Comparison of ENCODE assay signal across 8 cellular contexts in the genomic region with DNA sequence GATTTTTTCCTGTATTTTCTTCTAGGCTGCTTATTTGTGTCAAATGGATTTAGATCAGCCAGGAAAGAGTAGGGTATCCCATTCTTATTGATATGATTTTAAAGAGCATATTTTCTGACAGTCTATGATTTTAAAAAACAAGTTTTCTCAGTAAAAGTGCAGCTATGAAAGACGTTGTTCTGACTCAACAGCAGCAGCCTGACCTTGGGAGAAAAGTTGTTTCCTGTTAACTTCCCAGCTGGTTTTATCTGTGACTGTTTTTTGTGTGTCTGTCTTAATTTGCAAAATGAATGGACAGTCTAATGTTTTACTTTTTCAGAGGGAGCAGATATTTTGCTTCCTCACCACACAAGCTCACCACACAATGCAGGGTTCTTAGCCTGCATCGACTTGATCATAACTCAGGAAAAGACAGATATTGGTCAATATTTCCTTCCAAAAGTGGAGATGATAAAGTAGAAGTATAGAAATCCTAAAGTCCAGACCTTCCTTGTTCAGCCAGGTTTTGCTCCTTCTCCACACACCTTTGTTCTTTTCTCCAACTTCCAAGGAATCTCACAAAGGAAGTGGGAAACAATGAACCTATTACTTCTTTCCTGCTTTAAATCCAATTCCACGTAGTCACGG. TPM values are rescaled to one million over a fixed set of nuclear protein-coding genes. Genes with fewer than 3 reads are reported as not detected.
DNase-seq lines count a peak whose midpoint lies in the region; ATAC-seq and TF ChIP-seq lines count a peak whose summit lies in the region.

No MANE protein-coding gene starts in this region.

- H3K27me3 Mint-ChIP-seq in activated naive CD4-positive, alpha-beta T cell treated with anti-CD3 and anti-CD28 coated beads, Interleukin-2, amount 50 U/mL, for 24 hours, result no peaks in the 10 kb centered on the region
- peaks cover 0 to 2% (median 2%) of the 10 kb centered on the region in 3 donors for H3K27me3 Mint-ChIP-seq in immature natural killer cell (ENCODE audit: low read depth in 3 of 3)

- 2 to 7% (median 5%) methylated on average over 4 of the region's 4 CpGs for WGBS in stomach, 5 donors

- H3K4me1 Mint-ChIP-seq in activated naive CD4-positive, alpha-beta T cell treated with anti-CD3 and anti-CD28 coated beads, Interleukin-2, amount 50 U/mL, for 24 hours, result peaks cover 19% of the 10 kb centered on the region
- H3K4me1 Mint-ChIP-seq in immature natural killer cell, result peaks cover 22 to 29% of the 10 kb centered on the region in 2 donors

- TF ChIP-seq POLR2A in stomach (IDR thresholded peaks at IDR 0.05), result no peak

- peaks cover 0 to 23% (median 14%) of the 10 kb centered on the region in 4 donors for H3K36me3 ChIP-seq in stomach

- peaks cover 7 to 40% (median 17%) of the 10 kb centered on the region in 4 donors for H3K4me1 ChIP-seq in stomach

- peak overlapping the region; percentile 87 to 97 (median 92) for H3K27ac ChIP-seq in stomach

- TF ChIP-seq CTCF in stomach (IDR thresholded peaks at IDR 0.05), result no peak

- no peak overlapping the region for H3K27ac Mint-ChIP-seq in activated naive CD4-positive, alpha-beta T cell treated with anti-CD3 and anti-CD28 coated beads, Interleukin-2, amount 50 U/mL, for 24 hours
- H3K27ac Mint-ChIP-seq in activated naive CD4-positive, alpha-beta T cell treated with anti-CD3 and anti-CD28 coated beads, Interleukin-2, amount 50 U/mL, for 72 hours, result peak overlapping the region; percentile 60 to 92
- peak overlapping the region; percentile 5 to 90 (median 72) for H3K27ac Mint-ChIP-seq in immature natural killer cell

- peaks cover 10% of the 10 kb centered on the region for H3K36me3 Mint-ChIP-seq in activated naive CD4-positive, alpha-beta T cell treated with anti-CD3 and anti-CD28 coated beads, Interleukin-2, amount 50 U/mL, for 24 hours
- H3K36me3 Mint-ChIP-seq in activated naive CD4-positive, alpha-beta T cell treated with anti-CD3 and anti-CD28 coated beads, Interleukin-2, amount 50 U/mL, for 72 hours, result peaks cover 16 to 18% of the 10 kb centered on the region in 2 donors
- H3K36me3 Mint-ChIP-seq in immature natural killer cell, result peaks cover 0 to 10% (median 10%) of the 10 kb centered on the region in 3 donors

- peak overlapping the region; percentile 59 to 70 (median 62) for H3K4me3 ChIP-seq in stomach

- no peak for ATAC-seq in activated naive CD4-positive, alpha-beta T cell treated with anti-CD3 and anti-CD28 coated beads, Interleukin-2, amount 50 U/mL, for 72 hours
- no peak for ATAC-seq in HG03095 (IDR thresholded peaks at IDR 0.05; ENCODE audit: unreplicated experiment)

- H3K27me3 ChIP-seq in stomach, result no peaks in the 10 kb centered on the region

- H3K9me3 ChIP-seq in stomach, result no peaks in the 10 kb centered on the region

- no peaks in the 10 kb centered on the region for H3K9me3 Mint-ChIP-seq in activated naive CD4-positive, alpha-beta T cell treated with anti-CD3 and anti-CD28 coated beads, Interleukin-2, amount 50 U/mL, for 24 hours
- no peaks in the 10 kb centered on the region for H3K9me3 Mint-ChIP-seq in activated naive CD4-positive, alpha-beta T cell treated with anti-CD3 and anti-CD28 coated beads, Interleukin-2, amount 50 U/mL, for 72 hours
- no peaks in the 10 kb centered on the region for H3K9me3 Mint-ChIP-seq in immature natural killer cell

- TF ChIP-seq EP300 in stomach (IDR thresholded peaks at IDR 0.05), result no peak

- intact Hi-C loops in stomach (cut with DNase I; ENCODE audit: low total_unique reads), result no loop called here

- DNase-seq in activated naive CD4-positive, alpha-beta T cell (lab: John Stamatoyannopoulos, UW), result no peak
- DNase-seq in activated naive CD4-positive, alpha-beta T cell treated with anti-CD3 and anti-CD28 coated beads, Interleukin-2, amount 50 U/mL, for 72 hours (ENCODE audit: low spot score in 2 of 2), result no peak
- DNase-seq in immature natural killer cell, result no peak
- DNase-seq in stomach, result no peak
- DNase-seq in activated gamma-delta T cell (lab: John Stamatoyannopoulos, UW), result no peak
- no peak for DNase-seq in activated gamma-delta T cell treated with Interleukin-2 at 50 U/mL for 16 hours

- peak overlapping the region; percentile 85 for H3K4me3 Mint-ChIP-seq in activated naive CD4-positive, alpha-beta T cell treated with anti-CD3 and anti-CD28 coated beads, Interleukin-2, amount 50 U/mL, for 24 hours
- H3K4me3 Mint-ChIP-seq in immature natural killer cell, result peak overlapping the region; percentile 81 to 94 (median 83)

RNA-seq across cellular contexts. Expression of a gene that starts 0.7 kb away (rescaled TPM):
- 1 to 10 TPM; 7.3 to 7.6 TPM for total RNA-seq in activated naive CD4-positive, alpha-beta T cell treated with anti-CD3 and anti-CD28 coated beads, Interleukin-2, amount 50 U/mL, for 72 hours
- polyA plus RNA-seq in immature natural killer cell (1 to 10 TPM; 4.5 to 5.7 (median 4.6) TPM), stomach (1 to 10 TPM; 6.6 to 8.3 (median 7.1) TPM)
- 10 to 100 TPM in 3 of 5 donors, 1 to 10 TPM in 2; 1.4 to 34.1 (median 13.4) TPM for total RNA-seq in stomach

RNA-seq across cellular contexts. Expression of a gene that starts 58.2 kb away (rescaled TPM):
- not detected for total RNA-seq in activated naive CD4-positive, alpha-beta T cell treated with anti-CD3 and anti-CD28 coated beads, Interleukin-2, amount 50 U/mL, for 72 hours
- polyA plus RNA-seq in immature natural killer cell (1 to 10 TPM in 1 of 3 donors, not detected in 2; 1.3 TPM), stomach (100 to 1,000 TPM in 1 of 3 donors, 10 to 100 TPM in 1, 1 to 10 TPM in 1; 8.7 to 117 (median 46.4) TPM)
- total RNA-seq in stomach, result 100 to 1,000 TPM in 3 of 5 donors, 1 to 10 TPM in 1, not detected in 1; 5.1 to 388 (median 191) TPM
